Comparison of ENCODE assay signal across 8 cellular contexts in the genomic region with DNA sequence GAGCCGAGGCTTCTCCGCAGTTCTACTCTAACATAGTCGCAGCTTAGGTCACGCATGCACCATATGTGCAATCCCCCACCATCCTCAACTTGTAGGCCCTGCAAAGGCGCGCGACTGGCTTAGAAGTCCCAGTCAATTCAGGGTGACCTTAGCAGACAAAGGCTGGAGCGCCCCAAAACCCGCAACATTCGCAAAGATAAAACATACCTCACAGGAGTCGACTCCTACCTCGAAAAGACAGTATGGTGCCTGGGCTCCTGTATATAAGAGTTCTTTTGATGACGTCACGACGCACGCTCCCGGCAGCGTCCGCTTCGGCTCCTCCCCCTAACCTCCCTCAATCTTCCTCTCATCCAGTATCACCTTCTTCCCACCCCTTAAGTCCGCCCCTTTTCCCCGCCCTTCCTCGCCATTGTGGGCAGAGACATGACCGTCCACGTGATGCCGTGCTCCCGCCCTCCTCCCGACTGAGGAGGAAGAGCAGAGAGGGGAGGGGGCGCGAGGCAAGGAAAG. TPM values are rescaled to one million over a fixed set of nuclear protein-coding genes. Genes with fewer than 3 reads are reported as not detected.
A peak's percentile ranks its signal among the peaks of the same experiment; 100 is the strongest.
DNase-seq lines count a peak whose midpoint lies in the region; TF ChIP-seq lines count a peak whose summit lies in the region.

A gene (minus strand): TSS at position 237 of the 513 bp plus-strand sequence.

- DNase-seq in EL, result peak; percentile 100
- peak; percentile 100 for DNase-seq in H4 (ENCODE audit: low spot score)
- DNase-seq in M059J (ENCODE audit: low read depth), result peak; percentile 100
- peak; percentile 99 for DNase-seq in SHP77 (lab: John Stamatoyannopoulos, UW)
- DNase-seq in activated gamma-delta T cell treated with Interleukin-2 at 50 U/mL for 16 hours, result peak; percentile 99
- peak; percentile 100 for DNase-seq in fibroblast of the conjunctiva (ENCODE audit: low read depth)
- peak; percentile 99 for DNase-seq in stomach

- peaks cover 7% of the 10 kb centered on the region for H3F3A ChIP-seq in neural cell (ENCODE audit: insufficient read depth, low read length, poor library complexity, severe bottlenecking)

- TF ChIP-seq EP300 in neural cell (conservative IDR thresholded peaks at IDR 0.05; ENCODE audit: poor library complexity, severe bottlenecking), result no peak
- TF ChIP-seq EP300 in stomach (IDR thresholded peaks at IDR 0.05), result peak; percentile 15

- intact Hi-C loops in stomach (cut with DNase I; ENCODE audit: low total_unique reads), result loop anchor here (10.0 kb wide), 1 partner anchor 57 kb away; no protein-coding TSS in a partner anchor

- H3K4me3 ChIP-seq in neural cell (ENCODE audit: low read length), result peak within 1 kb of the TSS; percentile 93
- H3K4me3 ChIP-seq in stomach, result peak within 1 kb of the TSS; percentile 61 to 77 (median 68)

- peaks cover 20 to 75% (median 47%) of the 10 kb centered on the region in 4 donors for H3K4me1 ChIP-seq in stomach

- H3K9me3 ChIP-seq in neural cell (ENCODE audit: low read length), result no peaks in the 10 kb centered on the region
- H3K9me3 ChIP-seq in stomach, result no peaks in the 10 kb centered on the region

- peak in 2 of 4 donors; percentile 93 to 98 for TF ChIP-seq POLR2A in stomach (IDR thresholded peaks at IDR 0.05)

- peak within 1 kb of the TSS; percentile 95 for H3K9ac ChIP-seq in neural cell (ENCODE audit: low read length)

- H3K36me3 ChIP-seq in neural cell (ENCODE audit: insufficient read depth, low read length) (peaks cover 6% of the 10 kb centered on the region), stomach (peaks cover 33 to 50% (median 44%) of the 10 kb centered on the region in 4 donors)

- TF ChIP-seq RAD21 in neural cell (conservative IDR thresholded peaks at IDR 0.05), result no peak

- peak within 1 kb of the TSS; percentile 91 for H3K27ac ChIP-seq in neural cell (ENCODE audit: low read length)
- H3K27ac ChIP-seq in stomach, result peak within 1 kb of the TSS; percentile 93 to 98 (median 95)

- H3K27me3 ChIP-seq in neural cell (ENCODE audit: insufficient read depth, low read depth, low read length), result no peaks in the 10 kb centered on the region
- H3K27me3 ChIP-seq in stomach, result no peaks in the 10 kb centered on the region

- WGBS in stomach, 5 donors, result 0 to 1% (median 0%) methylated on average over 27 to 30 of the region's 30 CpGs

- peaks cover 27% of the 10 kb centered on the region for H3K79me2 ChIP-seq in neural cell (replicated peaks; ENCODE audit: insufficient read depth, low read length)

- H3K4me2 ChIP-seq in neural cell (ENCODE audit: low read length), result peak within 1 kb of the TSS; percentile 90

- H2AFZ ChIP-seq in neural cell (ENCODE audit: low read depth, low read length), result peak within 1 kb of the TSS; percentile 84

- no peaks in the 10 kb centered on the region for H4K20me1 ChIP-seq in neural cell (ENCODE audit: insufficient read depth)

- TF ChIP-seq CTCF in neural cell (IDR thresholded peaks at IDR 0.05; ENCODE audit: poor library complexity, severe bottlenecking) (no peak), stomach (IDR thresholded peaks at IDR 0.05) (no peak)

- H3K9me2 ChIP-seq in neural cell (ENCODE audit: insufficient read depth, low read length), result no peaks in the 10 kb centered on the region

TF ChIP-seq in neural cell, 6 proteins besides CTCF, POLR2A, EP300 and RAD21:
- TF ChIP-seq TAF1 (IDR thresholded peaks at IDR 0.05; ENCODE audit: low read depth) (peak; percentile 95), EZH2 (IDR thresholded peaks at IDR 0.05; ENCODE audit: borderline replicate concordance, insufficient read depth, low read length, poor library complexity, severe bottlenecking) (no peak), MXI1 (conservative IDR thresholded peaks at IDR 0.05; ENCODE audit: poor library complexity, severe bottlenecking) (peak; percentile 96), POLR2AphosphoS5 (IDR thresholded peaks at IDR 0.05) (peak; percentile 98), SMC3 (conservative IDR thresholded peaks at IDR 0.05; ENCODE audit: poor library complexity) (no peak)
- TF ChIP-seq, protein P1, sequence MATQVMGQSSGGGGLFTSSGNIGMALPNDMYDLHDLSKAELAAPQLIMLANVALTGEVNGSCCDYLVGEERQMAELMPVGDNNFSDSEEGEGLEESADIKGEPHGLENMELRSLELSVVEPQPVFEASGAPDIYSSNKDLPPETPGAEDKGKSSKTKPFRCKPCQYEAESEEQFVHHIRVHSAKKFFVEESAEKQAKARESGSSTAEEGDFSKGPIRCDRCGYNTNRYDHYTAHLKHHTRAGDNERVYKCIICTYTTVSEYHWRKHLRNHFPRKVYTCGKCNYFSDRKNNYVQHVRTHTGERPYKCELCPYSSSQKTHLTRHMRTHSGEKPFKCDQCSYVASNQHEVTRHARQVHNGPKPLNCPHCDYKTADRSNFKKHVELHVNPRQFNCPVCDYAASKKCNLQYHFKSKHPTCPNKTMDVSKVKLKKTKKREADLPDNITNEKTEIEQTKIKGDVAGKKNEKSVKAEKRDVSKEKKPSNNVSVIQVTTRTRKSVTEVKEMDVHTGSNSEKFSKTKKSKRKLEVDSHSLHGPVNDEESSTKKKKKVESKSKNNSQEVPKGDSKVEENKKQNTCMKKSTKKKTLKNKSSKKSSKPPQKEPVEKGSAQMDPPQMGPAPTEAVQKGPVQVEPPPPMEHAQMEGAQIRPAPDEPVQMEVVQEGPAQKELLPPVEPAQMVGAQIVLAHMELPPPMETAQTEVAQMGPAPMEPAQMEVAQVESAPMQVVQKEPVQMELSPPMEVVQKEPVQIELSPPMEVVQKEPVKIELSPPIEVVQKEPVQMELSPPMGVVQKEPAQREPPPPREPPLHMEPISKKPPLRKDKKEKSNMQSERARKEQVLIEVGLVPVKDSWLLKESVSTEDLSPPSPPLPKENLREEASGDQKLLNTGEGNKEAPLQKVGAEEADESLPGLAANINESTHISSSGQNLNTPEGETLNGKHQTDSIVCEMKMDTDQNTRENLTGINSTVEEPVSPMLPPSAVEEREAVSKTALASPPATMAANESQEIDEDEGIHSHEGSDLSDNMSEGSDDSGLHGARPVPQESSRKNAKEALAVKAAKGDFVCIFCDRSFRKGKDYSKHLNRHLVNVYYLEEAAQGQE (IDR thresholded peaks at IDR 0.05; ENCODE audit: borderline replicate concordance), result peak; percentile 90
TF ChIP-seq in neural cell: peak in this region for 4.

RNA-seq across cellular contexts. Expression of the gene that starts here (rescaled TPM):
- 335 and 341 TPM in 2 replicates for total RNA-seq in H4 (2014; rRNA removed; shearing (Covaris generic))
- total RNA-seq in M059J (2014; rRNA removed; shearing (Covaris generic)), result 118 and 128 TPM in 2 replicates
- polyA plus RNA-seq in neural cell (931 and 1,182 TPM in 2 replicates), stomach (1,000 to 10,000 TPM in 1 of 3 donors, 100 to 1,000 TPM in 2; 712 to 1,014 (median 897) TPM)
- 270 and 284 TPM in 2 replicates for polyA minus RNA-seq in neural cell
- total RNA-seq in stomach, result 100 to 1,000 TPM; 256 to 453 (median 353) TPM

Comparison
In these comparisons a context has a peak if more than half of its experiments do, and no peak if none do; other contexts are left out.
1. Peak in every context shown above with its lines: DNase-seq, H3K4me3 ChIP-seq and H3K27ac ChIP-seq.